18 cellular contexts compared by ENCODE assay signal in genomic region chr14:99655521-99655920, GRCh38. TPM values are rescaled to one million over a fixed set of nuclear protein-coding genes. Genes with fewer than 3 reads are reported as not detected.
"Had no signal": no experiment of that assay in that cellular context is flagged by ENCODE, and none has a peak within 500 bp of the region (broad histone marks: within the 10 kb centered on the region; RNA-seq: fewer than 3 reads in every experiment).

No MANE protein-coding gene starts in this region.

- H3K27ac Mint-ChIP-seq: activated B cell treated with CpG ODN at 0.5 μM for 24 hours; activated CD4-positive, alpha-beta T cell treated with anti-CD3 and anti-CD28 coated beads, Interleukin-2, amount 10 ng/mL, durations not matched to agents 24 days and 14 days; activated naive CD4-positive, alpha-beta T cell treated with anti-CD3 and anti-CD28 coated beads, Interleukin-2, amount 10 ng/mL, durations not matched to agents 7 days and 5 days; activated T-helper 17 cell treated with anti-CD3 and anti-CD28 coated beads, Interleukin-2, amount 50 U/mL, for 72 hours; endodermal cell; nephron had no signal

- H3K36me3 Mint-ChIP-seq: activated naive CD4-positive, alpha-beta T cell treated with anti-CD3 and anti-CD28 coated beads, Interleukin-2, amount 10 ng/mL, durations not matched to agents 7 days and 5 days had no signal

- H3K9me3 Mint-ChIP-seq: activated B cell treated with CpG ODN at 0.5 μM for 24 hours; activated CD4-positive, alpha-beta T cell treated with anti-CD3 and anti-CD28 coated beads, Interleukin-2, amount 10 ng/mL, durations not matched to agents 24 days and 14 days; activated naive CD4-positive, alpha-beta T cell treated with anti-CD3 and anti-CD28 coated beads, Interleukin-2, amount 10 ng/mL, durations not matched to agents 7 days and 5 days; activated T-helper 17 cell treated with anti-CD3 and anti-CD28 coated beads, Interleukin-2, amount 50 U/mL, for 72 hours; endodermal cell; nephron had no signal

- H3K4me3 Mint-ChIP-seq: activated B cell treated with CpG ODN at 0.5 μM for 24 hours; activated CD4-positive, alpha-beta T cell treated with anti-CD3 and anti-CD28 coated beads, Interleukin-2, amount 10 ng/mL, durations not matched to agents 24 days and 14 days; activated naive CD4-positive, alpha-beta T cell treated with anti-CD3 and anti-CD28 coated beads, Interleukin-2, amount 10 ng/mL, durations not matched to agents 7 days and 5 days; activated T-helper 17 cell treated with anti-CD3 and anti-CD28 coated beads, Interleukin-2, amount 50 U/mL, for 72 hours; endodermal cell; nephron had no signal

- DNase-seq: activated B cell treated with CpG ODN at 0.5 μM for 24 hours; activated CD4-positive, alpha-beta T cell treated with anti-CD3 and anti-CD28 coated beads, Interleukin-2, amount 10 ng/mL, durations not matched to agents 24 days and 14 days; activated naive CD4-positive, alpha-beta T cell treated with anti-CD3 and anti-CD28 coated beads, Interleukin-2, amount 10 ng/mL, durations not matched to agents 7 days and 5 days; activated T-cell treated with anti-CD3 and anti-CD28 coated beads for 4 hours; amygdala; brain microvascular endothelial cell; endodermal cell; erythroblast; gastrocnemius medialis; heart right ventricle; ovary; stomach; T-helper 17 cell had no signal

- H3K4me1 Mint-ChIP-seq: activated CD4-positive, alpha-beta T cell treated with anti-CD3 and anti-CD28 coated beads, Interleukin-2, amount 10 ng/mL, durations not matched to agents 24 days and 14 days; activated naive CD4-positive, alpha-beta T cell treated with anti-CD3 and anti-CD28 coated beads, Interleukin-2, amount 10 ng/mL, durations not matched to agents 7 days and 5 days; activated T-helper 17 cell treated with anti-CD3 and anti-CD28 coated beads, Interleukin-2, amount 50 U/mL, for 72 hours had no signal

- H3K4me3 ChIP-seq: gastrocnemius medialis, heart right ventricle, left lung, ovary, skin epidermis, stomach had no signal

- ATAC-seq: activated T-helper 17 cell treated with anti-CD3 and anti-CD28 coated beads, Interleukin-2, amount 50 U/mL, for 72 hours; gastrocnemius medialis; heart right ventricle; left lung; T-helper 17 cell had no signal

RNA-seq across cellular contexts. Expression of gene HHIPL1, which starts 10.6 kb away (rescaled TPM):
- total RNA-seq: activated B cell treated with CpG ODN at 0.5 μM for 24 hours; activated CD4-positive, alpha-beta T cell treated with anti-CD3 and anti-CD28 coated beads, Interleukin-2, amount 10 ng/mL, durations not matched to agents 24 days and 14 days; activated CD8-positive, alpha-beta memory T cell treated with anti-CD3 and anti-CD28 coated beads for 36 hours had no signal

RNA-seq across cellular contexts. Expression of gene CYP46A1, which starts 28.6 kb away (rescaled TPM):
- total RNA-seq: activated B cell treated with CpG ODN at 0.5 μM for 24 hours had no signal
